ENCODE assay signal across 18 cellular contexts in the genomic region with DNA sequence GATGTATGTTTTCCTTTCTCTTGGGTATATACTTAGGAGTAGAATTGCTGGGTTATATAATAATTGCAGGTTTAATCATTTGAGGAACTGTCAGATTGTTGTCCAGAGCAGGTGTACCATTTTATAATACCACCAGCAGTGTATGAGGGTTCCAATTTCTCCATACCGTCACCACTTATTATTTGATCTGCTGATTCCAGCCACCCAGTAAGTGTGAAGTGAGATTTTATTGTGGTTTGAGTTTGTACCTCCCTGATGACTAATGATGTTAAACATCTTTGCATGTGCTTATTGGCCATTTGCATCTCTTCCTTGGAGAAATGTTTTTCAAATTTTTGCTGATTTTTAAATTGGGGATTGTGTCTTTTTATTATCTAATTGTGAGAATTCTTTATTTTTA.
"Had no signal": no experiment of that assay in that cellular context is flagged by ENCODE, and none has a peak within 500 bp of the region (broad histone marks: within the 10 kb centered on the region; RNA-seq: fewer than 3 reads in every experiment).

No MANE protein-coding gene starts in this region.

- FAIRE-seq: keratinocyte had no signal

- DNase-seq: activated CD4-positive, alpha-beta T cell treated with anti-CD3 and anti-CD28 coated beads, Interleukin-2, amount 50 U/mL, for 1 hour; activated naive CD4-positive, alpha-beta T cell treated with anti-CD3 and anti-CD28 coated beads for 36 hours; adrenal gland; central memory CD4-positive, alpha-beta T cell; cortex of kidney; effector CD4-positive, alpha-beta T cell; left lung; mammary epithelial cell; naive thymus-derived CD4-positive, alpha-beta T cell; stimulated activated CD4-positive, alpha-beta T cell treated with anti-CD3 and anti-CD28 coated beads, Interleukin-2, amount 100 ng/mL, for 48 hours; T-helper 9 cell; tibial artery; uterus had no signal

- H3K4me2 ChIP-seq: hepatocyte had no signal

- H3K9me3 ChIP-seq: adrenal gland, esophagus muscularis mucosa, left lung, tibial artery, uterus had no signal

- H3K27ac ChIP-seq: adrenal gland, esophagus muscularis mucosa, hepatocyte, left lung, tibial artery, uterus had no signal

- ATAC-seq: activated T-helper 17 cell treated with anti-CD3 and anti-CD28 coated beads, Interleukin-2, amount 50 U/mL, for 72 hours; left lung; naive thymus-derived CD4-positive, alpha-beta T cell; stimulated activated memory B cell treated with anti-CD40 and anti-IgM and Interleukin-4, amounts not matched to agents 10 μg/mL and 1 μg/mL and 100 μg/mL, for 72 hours had no signal

- H3K27me3 ChIP-seq: adrenal gland, esophagus muscularis mucosa, hepatocyte, left lung, tibial artery, uterus had no signal

- H3K4me3 ChIP-seq: adrenal gland, esophagus muscularis mucosa, hepatocyte, left lung, tibial artery, uterus had no signal

- H3K36me3 ChIP-seq: uterus had no signal
